Comparison of ENCODE assay signal across 8 cellular contexts in genomic region chr6:112086744-112087135, GRCh38. TPM values are rescaled to one million over a fixed set of nuclear protein-coding genes. Genes with fewer than 3 reads are reported as not detected.
A peak's percentile ranks its signal among the peaks of the same experiment; 100 is the strongest.
DNase-seq lines count a peak whose midpoint lies in the region; ATAC-seq and TF ChIP-seq lines count a peak whose summit lies in the region.

No MANE protein-coding gene starts in this region.

- H3K27me3 ChIP-seq in CD4-positive, alpha-beta T cell (ENCODE audit: control insufficient read depth, insufficient read depth, low read length): peaks cover 6% of the 10 kb centered on the region
- H3K27me3 ChIP-seq in mammary epithelial cell (ENCODE audit: insufficient read depth, low read length): no peaks in the 10 kb centered on the region
- H3K27me3 ChIP-seq in kidney epithelial cell (ENCODE audit: control insufficient read depth, insufficient read depth, low read length): no peaks in the 10 kb centered on the region

- no peak for DNase-seq in CD4-positive, alpha-beta T cell
- peak; percentile 54 for DNase-seq in NCI-H526 treated with DMSO at 0.1 percent for 48 hours (lab: John Stamatoyannopoulos, UW)
- DNase-seq in mammary epithelial cell: peak; percentile 58
- DNase-seq in kidney epithelial cell (ENCODE audit: low read depth): peak; percentile 25
- peak in 1 of 49 donors; percentile 3 for DNase-seq in substantia nigra (lab: John Stamatoyannopoulos, UW)
- DNase-seq in stimulated activated CD4-positive, alpha-beta T cell treated with anti-CD3 and anti-CD28 coated beads, Interleukin-4, amount 100 ng/mL, for 24 hours: no peak

- dilution Hi-C loops in mammary epithelial cell (cut with HindIII; ENCODE audit: low sequenced_read_pairs): no loop called here

- ATAC-seq in CD4-positive, alpha-beta T cell (ENCODE audit: poor library complexity): peak; percentile 5
- ATAC-seq in GM19023 (IDR thresholded peaks at IDR 0.05; ENCODE audit: unreplicated experiment) (peak; percentile 16), HG03139 (IDR thresholded peaks at IDR 0.05; ENCODE audit: unreplicated experiment) (peak; percentile 18)

- H3K27ac Mint-ChIP-seq in CD4-positive, alpha-beta T cell: no peak overlapping the region

- peak overlapping the region; percentile 94 for H2AFZ ChIP-seq in mammary epithelial cell (ENCODE audit: low read depth, low read length)

- H3K79me2 ChIP-seq in mammary epithelial cell (ENCODE audit: insufficient read depth, low read length): peaks cover 4% of the 10 kb centered on the region

- peak overlapping the region; percentile 83 for H3K9ac ChIP-seq in mammary epithelial cell (ENCODE audit: insufficient read depth, low read length)

- under 1% methylated on average over 8 of the region's 8 CpGs for WGBS in mammary epithelial cell (ENCODE audit: low coverage, missing lambda C conversion rate)

- CTCF ChIA-PET in CD4-positive, alpha-beta T cell (lab: Charles Lee): interaction anchor here (1.1 to 2.2 kb wide), 7 partner anchors 12 to 828 kb away, joined by 3 to 16 read pairs (median 4); a partner anchor contains a TSS
- CTCF ChIA-PET in mammary epithelial cell (lab: Charles Lee; ENCODE audit: low non-redundant PET): interaction anchor here (0.7 kb wide), 1 partner anchor 46 kb away, joined by 4 read pairs; no protein-coding TSS in a partner anchor

- TSS peak; percentile 39 for BruUV-seq in mammary epithelial cell (replicated peaks; lab: Mats Ljungman, UMichigan)

- peaks cover 39% of the 10 kb centered on the region for H3K36me3 Mint-ChIP-seq in CD4-positive, alpha-beta T cell (ENCODE audit: low read depth)

- peak overlapping the region; percentile 60 for H3K27ac ChIP-seq in CD4-positive, alpha-beta T cell (ENCODE audit: low read depth, low read length)
- H3K27ac ChIP-seq in mammary epithelial cell (ENCODE audit: insufficient read depth, low read depth, low read length) (peak overlapping the region; percentile 74), substantia nigra (ENCODE audit: low read depth, low read length, poor library complexity, severe bottlenecking) (peak overlapping the region; percentile 79)

- H3K27me3 Mint-ChIP-seq in CD4-positive, alpha-beta T cell: peaks cover 22% of the 10 kb centered on the region

- H3K9me3 ChIP-seq in CD4-positive, alpha-beta T cell (ENCODE audit: control insufficient read depth, low read length): no peaks in the 10 kb centered on the region
- H3K9me3 ChIP-seq in mammary epithelial cell (replicated peaks; ENCODE audit: insufficient read depth, low read length): no peaks in the 10 kb centered on the region

- H3K4me3 Mint-ChIP-seq in CD4-positive, alpha-beta T cell: no peak overlapping the region

- no peaks in the 10 kb centered on the region for H4K20me1 ChIP-seq in mammary epithelial cell (ENCODE audit: insufficient read depth, low read length)

- POLR2A ChIA-PET in CD4-positive, alpha-beta T cell (lab: Charles Lee): interaction anchor here (0.8 to 1.8 kb wide), 15 partner anchors 10 to 1273 kb away, joined by 3 to 11 read pairs (median 5); partner anchors contain the start of genes CDK19, GTF3C6, REV3L and TRAF3IP2

- H3K36me3 ChIP-seq in mammary epithelial cell (ENCODE audit: insufficient read depth, low read length) (peaks cover 5% of the 10 kb centered on the region), kidney epithelial cell (ENCODE audit: control insufficient read depth, insufficient read depth, low read length) (no peaks in the 10 kb centered on the region)

- intact Hi-C loops in CD4-positive, alpha-beta T cell (cut with DNase I, micrococcal nuclease): loop anchor here (1.0 to 10.0 kb wide), 6 partner anchors 43 to 1902 kb away; partner anchors contain the start of genes CDC40 (in 1 of the 2) and REV3L (in 1 of the 2)
- intact Hi-C loops in mammary epithelial cell (cut with micrococcal nuclease): loop anchor here (1.0 to 5.0 kb wide), 2 partner anchors 77 to 246 kb away; no protein-coding TSS in a partner anchor

- H3K4me1 ChIP-seq in mammary epithelial cell (ENCODE audit: insufficient read depth, low read length): peaks cover 5% of the 10 kb centered on the region

- H3K9me3 Mint-ChIP-seq in CD4-positive, alpha-beta T cell: no peaks in the 10 kb centered on the region

- peak; percentile 22 for TF ChIP-seq CTCF in CD4-positive, alpha-beta T cell (IDR thresholded peaks at IDR 0.05)
- peak; percentile 24 to 46 for TF ChIP-seq CTCF in mammary epithelial cell (conservative IDR thresholded peaks at IDR 0.05 in 1 of 2, IDR thresholded peaks at IDR 0.05 in 1 of 2; ENCODE audit: extremely low read depth in 1 of 2, insufficient read depth in 1 of 2, low read depth in 1 of 2, low read length in 2 of 2)
- TF ChIP-seq CTCF in kidney epithelial cell (IDR thresholded peaks at IDR 0.05; ENCODE audit: insufficient read depth, low read length, poor library complexity, severe bottlenecking): peak; percentile 25

- peak overlapping the region; percentile 85 for H3K4me2 ChIP-seq in mammary epithelial cell (ENCODE audit: insufficient read depth, low read depth, low read length)

- peaks cover 11% of the 10 kb centered on the region for H3K4me1 Mint-ChIP-seq in CD4-positive, alpha-beta T cell (ENCODE audit: low read depth)

- in situ Hi-C loops in mammary epithelial cell (cut with MboI; ENCODE audit: low sequenced_read_pairs in 2 of 2): loop anchor here in 1 of 2 donors (10.0 kb wide), 1 partner anchor 78 kb away; no protein-coding TSS in a partner anchor

- H3K4me3 ChIP-seq in mammary epithelial cell (replicated peaks in 1 of 3; ENCODE audit: insufficient read depth in 1 of 3, low read depth in 2 of 3, low read length in 3 of 3) (peak overlapping the region; percentile 73 to 97 (median 93)), kidney epithelial cell (ENCODE audit: low read depth, low read length) (peak overlapping the region; percentile 81)

RNA-seq across cellular contexts. Expression of gene TUBE1, which starts 0.5 kb away (rescaled TPM):
- total RNA-seq in CD4-positive, alpha-beta T cell: 10 to 100 TPM; 28.2 to 30.8 TPM
- total RNA-seq in mammary epithelial cell: 10 to 100 TPM; 39.8 to 45.7 TPM
- polyA plus RNA-seq in mammary epithelial cell: 7.6 TPM
- polyA minus RNA-seq in mammary epithelial cell: 2.6 TPM
- 24.7 and 37.0 TPM in 2 replicates for total RNA-seq in kidney epithelial cell

RNA-seq across cellular contexts. Expression of gene FAM229B, which starts 0.7 kb away (rescaled TPM):
- 1 to 10 TPM; 3.6 to 4.4 TPM for total RNA-seq in CD4-positive, alpha-beta T cell
- total RNA-seq in mammary epithelial cell (1 to 10 TPM; 3.4 to 5.2 TPM), kidney epithelial cell (3.6 and 13.0 TPM in 2 replicates)
- 3.5 TPM for polyA plus RNA-seq in mammary epithelial cell
- polyA minus RNA-seq in mammary epithelial cell: not detected

RNA-seq across cellular contexts. Expression of gene CCN6, which starts 32.8 kb away (rescaled TPM):
- not detected for total RNA-seq in CD4-positive, alpha-beta T cell
- 1 to 10 TPM; 6.0 to 8.2 TPM for total RNA-seq in mammary epithelial cell
- polyA plus RNA-seq in mammary epithelial cell: 20.3 TPM
- polyA minus RNA-seq in mammary epithelial cell: 5.9 TPM
- 1.0 and 1.5 TPM in 2 replicates for total RNA-seq in kidney epithelial cell

Comparison
In these comparisons a context has a peak if more than half of its experiments do, and no peak if none do; other contexts are left out.
1. DNase-seq: peak in NCI-H526 treated with DMSO at 0.1 percent for 48 hours (single experiment), mammary epithelial cell (single experiment) and kidney epithelial cell (single experiment); none in CD4-positive, alpha-beta T cell (0 of 10) and stimulated activated CD4-positive, alpha-beta T cell treated with anti-CD3 and anti-CD28 coated beads, Interleukin-4, amount 100 ng/mL, for 24 hours (single experiment).
2. Peak in every context shown above with its lines, with median percentiles within 50 percentile points of each other: ATAC-seq, H3K27ac ChIP-seq and CTCF ChIP-seq.